In genomic region chr22:32632650-32633049, GRCh38 we compare ENCODE assay signal across 1 cellular context.
TF ChIP-seq lines count a peak whose summit lies in the region.

No MANE protein-coding gene starts in this region.

TF ChIP-seq in IMR-90, 13 proteins besides CTCF, POLR2A, EP300 and RAD21 (continued from another document):
- TF ChIP-seq USF2 (IDR thresholded peaks at IDR 0.05; ENCODE audit: low read depth, low read length) (no peak), BHLHE40 (IDR thresholded peaks at IDR 0.05; ENCODE audit: low read depth, low read length) (no peak), CEBPB (IDR thresholded peaks at IDR 0.05; ENCODE audit: low read depth, low read length) (no peak), CHD1 (IDR thresholded peaks at IDR 0.05; ENCODE audit: low read depth, low read length) (no peak), RCOR1 (IDR thresholded peaks at IDR 0.05; ENCODE audit: insufficient replicate concordance, low read length) (no peak), MAZ (IDR thresholded peaks at IDR 0.05; ENCODE audit: borderline replicate concordance, low read depth, low read length) (no peak), ELK1 (IDR thresholded peaks at IDR 0.05; ENCODE audit: borderline replicate concordance, low read depth, low read length) (no peak), FOS (IDR thresholded peaks at IDR 0.05; ENCODE audit: low read depth, low read length) (no peak), MAFK (IDR thresholded peaks at IDR 0.05; ENCODE audit: low read depth, low read length) (no peak)
